8 cellular contexts compared by ENCODE assay signal in the genomic region with DNA sequence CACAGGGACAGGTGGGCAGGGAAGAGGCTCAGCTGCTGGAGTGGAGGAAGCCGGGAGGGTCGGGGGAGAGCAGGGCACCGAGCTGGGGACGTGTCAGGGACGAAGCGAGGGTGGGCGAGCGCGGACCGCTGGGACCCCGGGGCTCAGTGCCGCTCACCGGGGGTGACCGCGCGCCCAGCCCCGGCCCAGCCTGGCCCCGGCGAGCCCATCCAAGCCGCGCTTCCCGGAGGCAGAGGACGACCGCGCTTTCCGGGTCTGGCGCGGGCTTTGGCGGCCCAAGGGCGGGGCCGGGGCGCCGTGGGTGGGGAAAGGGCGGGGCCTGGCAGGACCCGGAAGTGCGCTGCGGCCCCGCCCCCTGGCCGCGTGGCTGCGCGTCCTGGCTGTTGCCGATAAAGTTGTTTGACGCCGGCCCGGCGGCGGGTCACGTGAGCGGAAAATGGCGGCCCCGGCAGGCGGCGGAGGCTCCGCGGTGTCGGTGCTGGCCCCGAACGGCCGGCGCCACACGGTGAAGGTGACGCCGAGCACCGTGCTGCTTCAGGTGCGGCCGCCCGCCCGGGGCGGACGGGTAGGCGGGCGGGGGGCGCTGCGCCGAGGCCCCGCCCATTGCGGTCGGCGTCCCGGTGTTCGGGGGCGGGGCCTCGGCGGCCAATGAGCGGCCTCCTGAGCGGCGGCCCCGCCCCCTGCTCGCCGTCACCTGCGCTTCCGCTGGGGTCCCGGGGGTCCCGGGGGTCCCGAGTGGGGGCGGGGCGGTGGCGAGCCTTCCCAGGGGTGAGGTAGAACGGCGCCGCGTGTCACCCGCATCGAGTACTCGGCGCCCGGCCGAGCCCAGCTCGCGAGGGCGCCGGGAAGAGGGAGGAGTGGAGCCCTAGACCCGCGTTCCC. TPM values are rescaled to one million over a fixed set of nuclear protein-coding genes. Genes with fewer than 3 reads are reported as not detected.
DNase-seq lines count a peak whose midpoint lies in the region; ATAC-seq, FAIRE-seq and TF ChIP-seq lines count a peak whose summit lies in the region.

A gene with protein sequence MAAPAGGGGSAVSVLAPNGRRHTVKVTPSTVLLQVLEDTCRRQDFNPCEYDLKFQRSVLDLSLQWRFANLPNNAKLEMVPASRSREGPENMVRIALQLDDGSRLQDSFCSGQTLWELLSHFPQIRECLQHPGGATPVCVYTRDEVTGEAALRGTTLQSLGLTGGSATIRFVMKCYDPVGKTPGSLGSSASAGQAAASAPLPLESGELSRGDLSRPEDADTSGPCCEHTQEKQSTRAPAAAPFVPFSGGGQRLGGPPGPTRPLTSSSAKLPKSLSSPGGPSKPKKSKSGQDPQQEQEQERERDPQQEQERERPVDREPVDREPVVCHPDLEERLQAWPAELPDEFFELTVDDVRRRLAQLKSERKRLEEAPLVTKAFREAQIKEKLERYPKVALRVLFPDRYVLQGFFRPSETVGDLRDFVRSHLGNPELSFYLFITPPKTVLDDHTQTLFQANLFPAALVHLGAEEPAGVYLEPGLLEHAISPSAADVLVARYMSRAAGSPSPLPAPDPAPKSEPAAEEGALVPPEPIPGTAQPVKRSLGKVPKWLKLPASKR (plus strand): TSS at position 419 of the 881 bp plus-strand sequence. CDS start 18 bp downstream, at position 437.

- H3K27me3 ChIP-seq in left ventricle myocardium inferior (ENCODE audit: low read depth) (peaks cover 1% of the 10 kb centered on the region), prostate gland (replicated peaks; ENCODE audit: insufficient read depth) (no peaks in the 10 kb centered on the region), upper lobe of right lung (no peaks in the 10 kb centered on the region)

- H3K36me3 ChIP-seq in left ventricle myocardium inferior (peaks cover 19% of the 10 kb centered on the region), prostate gland (no peaks in the 10 kb centered on the region), upper lobe of right lung (no peaks in the 10 kb centered on the region)

- H3K4me3 Mint-ChIP-seq in T-helper 1 cell treated with Interleukin-12 subunit alpha and Interleukin-12 subunit beta and Interleukin-4 antibody, amounts not matched to agents 30 μg/mL and 1 μg/mL, for 36 hours: peak within 1 kb of the TSS; percentile 99

- peak within 1 kb of the TSS; percentile 98 for H3K27ac Mint-ChIP-seq in T-helper 1 cell treated with Interleukin-12 subunit alpha and Interleukin-12 subunit beta and Interleukin-4 antibody, amounts not matched to agents 30 μg/mL and 1 μg/mL, for 36 hours

- peaks cover 27% of the 10 kb centered on the region for H3K4me1 Mint-ChIP-seq in T-helper 1 cell treated with Interleukin-12 subunit alpha and Interleukin-12 subunit beta and Interleukin-4 antibody, amounts not matched to agents 30 μg/mL and 1 μg/mL, for 36 hours (ENCODE audit: low read depth)

- ATAC-seq in HG02642 (IDR thresholded peaks at IDR 0.05; ENCODE audit: poor library complexity, unreplicated experiment) (peak; percentile 83), upper lobe of right lung (peak; percentile 96)

- peak; percentile 90 for DNase-seq in GM12891 (ENCODE audit: insufficient read length, low spot score)
- peak; percentile 74 for DNase-seq in NCI-H1105 treated with DMSO at 0.1 percent for 48 hours (lab: John Stamatoyannopoulos, UW)
- DNase-seq in amniotic epithelial cell (ENCODE audit: low read depth): peak; percentile 85
- peak; percentile 91 for DNase-seq in left ventricle myocardium inferior
- DNase-seq in prostate gland (ENCODE audit: low spot score): peak; percentile 88
- peak; percentile 96 for DNase-seq in upper lobe of right lung

- H3K36me3 Mint-ChIP-seq in T-helper 1 cell treated with Interleukin-12 subunit alpha and Interleukin-12 subunit beta and Interleukin-4 antibody, amounts not matched to agents 30 μg/mL and 1 μg/mL, for 36 hours (ENCODE audit: low read depth): peaks cover 4% of the 10 kb centered on the region

- peak within 1 kb of the TSS; percentile 91 for H3K4me3 ChIP-seq in left ventricle myocardium inferior
- H3K4me3 ChIP-seq in prostate gland: peak within 1 kb of the TSS; percentile 87 to 90
- peak within 1 kb of the TSS; percentile 87 for H3K4me3 ChIP-seq in upper lobe of right lung

- H3K4me1 ChIP-seq in left ventricle myocardium inferior (peaks cover 25% of the 10 kb centered on the region), prostate gland (replicated peaks) (peaks cover 4% of the 10 kb centered on the region), upper lobe of right lung (peaks cover 25% of the 10 kb centered on the region)

- H3K9me3 ChIP-seq in left ventricle myocardium inferior (replicated peaks) (peaks cover 9% of the 10 kb centered on the region), prostate gland (no peaks in the 10 kb centered on the region), upper lobe of right lung (peaks cover 6% of the 10 kb centered on the region)

- H3K27ac ChIP-seq in left ventricle myocardium inferior (replicated peaks) (peak within 1 kb of the TSS; percentile 90), prostate gland (peak within 1 kb of the TSS; percentile 75 to 94), upper lobe of right lung (peak within 1 kb of the TSS; percentile 92)

- under 1% methylated on average over 82 of the region's 115 CpGs for WGBS in prostate gland

- FAIRE-seq in GM12891 (lab: Jason Lieb, UNC): peak; percentile 94

- intact Hi-C loops in left ventricle myocardium inferior (cut with micrococcal nuclease) (no loop called here), prostate gland (cut with DNase I) (no loop called here), upper lobe of right lung (cut with DNase I) (no loop called here)

- H3K27me3 Mint-ChIP-seq in T-helper 1 cell treated with Interleukin-12 subunit alpha and Interleukin-12 subunit beta and Interleukin-4 antibody, amounts not matched to agents 30 μg/mL and 1 μg/mL, for 36 hours (ENCODE audit: low read depth): peaks cover 3% of the 10 kb centered on the region

- TF ChIP-seq CTCF in left ventricle myocardium inferior (IDR thresholded peaks at IDR 0.05; ENCODE audit: borderline replicate concordance): no peak
- peak in 1 of 4 experiments; percentile 20 for TF ChIP-seq CTCF in prostate gland (IDR thresholded peaks at IDR 0.05)
- no peak for TF ChIP-seq CTCF in upper lobe of right lung (IDR thresholded peaks at IDR 0.05)

- peaks cover 3% of the 10 kb centered on the region for H3K9me3 Mint-ChIP-seq in T-helper 1 cell treated with Interleukin-12 subunit alpha and Interleukin-12 subunit beta and Interleukin-4 antibody, amounts not matched to agents 30 μg/mL and 1 μg/mL, for 36 hours

- TF ChIP-seq POLR2A in GM12891 (IDR thresholded peaks at IDR 0.05; ENCODE audit: low read depth, low read length): peak; percentile 80
- TF ChIP-seq POLR2A in prostate gland (IDR thresholded peaks at IDR 0.05): peak; percentile 85

TF ChIP-seq in GM12891, 5 proteins besides CTCF, POLR2A, EP300 and RAD21:
- peak; percentile 53 for TF ChIP-seq PAX5 (IDR thresholded peaks at IDR 0.05; ENCODE audit: insufficient read depth, low read length, severe bottlenecking)
- 0 out of 2 replicates have a peak, but pooled peaks have one; percentile 46 for TF ChIP-seq POU2F2 (IDR thresholded peaks at IDR 0.05; ENCODE audit: low read depth, low read length)
- peak; percentile 37 for TF ChIP-seq SPI1 (IDR thresholded peaks at IDR 0.05; ENCODE audit: low read depth, low read length)
- TF ChIP-seq TAF1 (IDR thresholded peaks at IDR 0.05; ENCODE audit: low read depth, low read length): peak; percentile 92
- peak; percentile 73 for TF ChIP-seq POLR2AphosphoS5 (IDR thresholded peaks at IDR 0.05; ENCODE audit: low read depth, low read length)
TF ChIP-seq in GM12891: peak in this region for 5.

RNA-seq across cellular contexts. Expression of the gene that starts here (rescaled TPM):
- 14.5 TPM for polyA plus RNA-seq in GM12891 (2012; ENCODE audit: low read depth, missing spikeins)
- 27.5 TPM for total RNA-seq in left ventricle myocardium inferior
- total RNA-seq in prostate gland: 10 to 100 TPM; 30.7 to 39.7 TPM
- 50.3 TPM for total RNA-seq in upper lobe of right lung

Comparison
In these comparisons a context has a peak if more than half of its experiments do, and no peak if none do; other contexts are left out.
1. Peak in every context shown above with its lines: DNase-seq, ATAC-seq, H3K4me3 ChIP-seq and H3K27ac ChIP-seq.